Comparison of ENCODE assay signal across 20 cellular contexts in genomic region chr11:86896486-86896885, GRCh38. TPM values are rescaled to one million over a fixed set of nuclear protein-coding genes. Genes with fewer than 3 reads are reported as not detected.
A peak's percentile ranks its signal among the peaks of the same experiment; 100 is the strongest.
DNase-seq lines count a peak whose midpoint lies in the region; ATAC-seq and TF ChIP-seq lines count a peak whose summit lies in the region.
"Had no signal": no experiment of that assay in that cellular context is flagged by ENCODE, and none has a peak within 500 bp of the region (broad histone marks: within the 10 kb centered on the region; RNA-seq: fewer than 3 reads in every experiment).

No MANE protein-coding gene starts in this region.

- peak; percentile 82 for DNase-seq in AG10803 (ENCODE audit: low read depth)
- DNase-seq in M059J (ENCODE audit: low read depth), result peak; percentile 28
- DNase-seq in dedifferentiated amniotic fluid mesenchymal stem cell (ENCODE audit: extremely low spot score), result peak; percentile 74
- DNase-seq in myocyte (ENCODE audit: low read depth), result peak; percentile 82
- no peak for DNase-seq in right lobe of liver
- DNase-seq in GM13976 (ENCODE audit: low spot score), result no peak
- no peak for DNase-seq in cerebellum (ENCODE audit: low spot score)
- no peak for DNase-seq in KBM-7
- DNase-seq: activated CD8-positive, alpha-beta T cell treated with anti-CD3 and anti-CD28 coated beads, Interleukin-2, amount 10 ng/mL, durations not matched to agents 7 days and 5 days; activated T-cell treated with anti-CD3 and anti-CD28 coated beads, Interleukin-2, amount 50 U/mL, for 72 hours; AML-193; caudate nucleus; COR-L47; head of caudate nucleus; NCI-H2029; Right ventricle myocardium superior; stimulated activated naive CD4-positive, alpha-beta T cell treated with Interleukin-2 at 50 U/mL for 16 hours had no signal

- H3K27ac ChIP-seq in right lobe of liver, result no peak overlapping the region
- H3K27ac ChIP-seq: VCaP had no signal

- H3K27me3 ChIP-seq in right lobe of liver, result no peaks in the 10 kb centered on the region

- in situ Hi-C loops in GM13976 (cut with MboI; ENCODE audit: low sequenced_read_pairs, unreplicated experiment) (no loop called here), KBM-7 (cut with MboI; ENCODE audit: low pct_unique_long_range_greater_than_20kb, low sequenced_read_pairs) (no loop called here)

- 57% methylated on average over 3 of the region's 3 CpGs for WGBS in right lobe of liver (ENCODE audit: insufficient coverage, low coverage, low lambda C conversion rate, missing lambda C conversion rate)

- no peak for TF ChIP-seq CTCF in AG10803 (conservative IDR thresholded peaks at IDR 0.05; ENCODE audit: low read length)
- TF ChIP-seq CTCF in right lobe of liver (IDR thresholded peaks at IDR 0.05), result no peak
- no peak for TF ChIP-seq CTCF in GM13976 (IDR thresholded peaks at IDR 0.05; ENCODE audit: borderline replicate concordance, control extremely low read depth, extremely low read depth, insufficient read depth, missing control alignments)

- H3K36me3 ChIP-seq in right lobe of liver, result no peaks in the 10 kb centered on the region

- no peaks in the 10 kb centered on the region for H3K9me3 ChIP-seq in right lobe of liver

- no peak for ATAC-seq in right lobe of liver
- ATAC-seq: activated CD8-positive, alpha-beta T cell treated with anti-CD3 and anti-CD28 coated beads, Interleukin-2, amount 10 ng/mL, durations not matched to agents 7 days and 5 days; activated T-cell treated with anti-CD3 and anti-CD28 coated beads, Interleukin-2, amount 50 U/mL, for 72 hours; GM23338 had no signal

- no peak for TF ChIP-seq POLR2A in right lobe of liver (IDR thresholded peaks at IDR 0.05)

- H3K4me1 ChIP-seq in right lobe of liver, result no peaks in the 10 kb centered on the region

- H3K4me3 ChIP-seq in AG10803 (ENCODE audit: low read length), result no peak overlapping the region
- H3K4me3 ChIP-seq in right lobe of liver, result no peak overlapping the region
- H3K4me3 ChIP-seq: GM23338, lung had no signal

- intact Hi-C loops in right lobe of liver (cut with DNase I), result no loop called here

RNA-seq across cellular contexts. Expression of gene FZD4, which starts 58.7 kb away (rescaled TPM):
- 4.4 and 6.8 TPM in 2 replicates for total RNA-seq in M059J (2014; rRNA removed; shearing (Covaris generic))
- total RNA-seq in myocyte, result 5.0 and 6.6 TPM in 2 replicates
- polyA plus RNA-seq in myocyte (2012), result 3.3 TPM
- 10 to 100 TPM; 12.5 to 26.1 (median 17.1) TPM for total RNA-seq in right lobe of liver
- 5.5 TPM for total RNA-seq in cerebellum
- total RNA-seq: activated CD8-positive, alpha-beta T cell treated with anti-CD3 and anti-CD28 coated beads, Interleukin-2, amount 10 ng/mL, durations not matched to agents 7 days and 5 days had no signal

Comparison
In these comparisons a context has a peak if more than half of its experiments do, and no peak if none do; other contexts are left out.
1. DNase-seq: peak in AG10803 (single experiment), M059J (single experiment), dedifferentiated amniotic fluid mesenchymal stem cell (single experiment) and myocyte (single experiment); none in right lobe of liver (0 of 3), GM13976 (single experiment), cerebellum (single experiment) and KBM-7 (single experiment).